30 cellular contexts compared by ENCODE assay signal in the genomic region with DNA sequence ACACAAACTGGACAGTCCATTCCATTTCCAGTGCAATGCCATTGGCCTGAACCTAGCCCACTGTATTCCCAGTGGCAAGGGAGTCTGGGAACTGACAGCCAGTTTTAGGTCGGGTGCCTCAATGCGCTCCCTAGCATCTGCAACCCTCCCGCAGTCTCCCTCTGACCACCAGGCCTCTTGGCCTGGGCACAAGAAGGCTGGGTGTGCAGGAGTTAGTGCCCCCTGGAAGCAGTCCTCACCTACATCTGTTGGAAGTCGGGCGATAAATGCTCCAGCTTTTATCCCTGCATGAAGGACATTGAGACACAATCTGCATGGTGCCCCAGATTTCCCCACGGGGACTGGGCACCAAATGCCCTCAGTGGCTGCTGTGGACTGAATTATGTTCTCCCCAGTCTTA. TPM values are rescaled to one million over a fixed set of nuclear protein-coding genes. Genes with fewer than 3 reads are reported as not detected.
DNase-seq lines count a peak whose midpoint lies in the region; ATAC-seq and TF ChIP-seq lines count a peak whose summit lies in the region.
"Had no signal": no experiment of that assay in that cellular context is flagged by ENCODE, and none has a peak within 500 bp of the region (broad histone marks: within the 10 kb centered on the region; RNA-seq: fewer than 3 reads in every experiment).

No MANE protein-coding gene starts in this region.

- no peaks in the 10 kb centered on the region for H3K79me2 ChIP-seq in MM.1S (ENCODE audit: low read length)

- no peak overlapping the region for H3K27ac Mint-ChIP-seq in mesothelial cell of epicardium
- H3K27ac Mint-ChIP-seq: activated CD4-positive, alpha-beta T cell treated with anti-CD3 and anti-CD28 coated beads, Interleukin-2, amount 10 ng/mL, durations not matched to agents 24 days and 14 days; activated T-helper 2 cell treated with anti-CD3 and anti-CD28 coated beads, Interferon-gamma antibody, Interleukin-2, Interleukin-4, amounts not matched to agents 10 μg/mL and 5 μg/mL and 100 μg/mL, durations not matched to agents 14 hours and 24 hours and 36 hours; brain; H9; T-helper 1 cell treated with Interleukin-12 subunit alpha and Interleukin-12 subunit beta and Interleukin-4 antibody, amounts not matched to agents 30 μg/mL and 1 μg/mL, for 36 hours had no signal

- no peak overlapping the region for H3K9ac ChIP-seq in MM.1S (ENCODE audit: low read length)

- H3K27ac ChIP-seq in left ventricle myocardium inferior (replicated peaks) (no peak overlapping the region), adrenal gland (no peak overlapping the region), upper lobe of right lung (no peak overlapping the region), MM.1S (ENCODE audit: low read length) (no peak overlapping the region)
- H3K27ac ChIP-seq: heart left ventricle, psoas muscle, SJCRH30 had no signal

- peak; percentile 61 for DNase-seq in cardiac septum (ENCODE audit: low spot score)
- no peak for DNase-seq in left ventricle myocardium inferior
- peak in 4 of 7 donors; percentile 2 to 40 (median 10) for DNase-seq in adrenal gland
- DNase-seq in mesothelial cell of epicardium (ENCODE audit: low spot score in 2 of 2, unreplicated experiment in 2 of 2): peak; percentile 5 to 11
- DNase-seq in upper lobe of right lung: peak; percentile 44
- DNase-seq in DMS53 (lab: John Stamatoyannopoulos, UW): no peak
- no peak for DNase-seq in NCI-H2029 (lab: John Stamatoyannopoulos, UW)
- no peak for DNase-seq in MM.1S
- DNase-seq: activated CD4-positive, alpha-beta T cell treated with anti-CD3 and anti-CD28 coated beads, Interleukin-2, amount 10 ng/mL, durations not matched to agents 24 days and 14 days; effector memory CD4-positive, alpha-beta T cell; erythroblast; Karpas-422; NCI-H1694; NCI-H2171 treated with DMSO at 0.1 percent for 48 hours; NCI-H526; SJCRH30; stimulated activated CD4-positive, alpha-beta T cell treated with anti-CD3 and anti-CD28 coated beads, Interleukin-2, amount 100 ng/mL, for 24 hours had no signal

- H3F3A ChIP-seq in MM.1S (ENCODE audit: insufficient read depth, low read length): no peaks in the 10 kb centered on the region

- H3K36me3 Mint-ChIP-seq in mesothelial cell of epicardium: no peaks in the 10 kb centered on the region
- H3K36me3 Mint-ChIP-seq: brain had no signal

- H3K4me1 ChIP-seq in left ventricle myocardium inferior (peaks cover 17% of the 10 kb centered on the region), adrenal gland (replicated peaks in 1 of 2) (no peaks in the 10 kb centered on the region), upper lobe of right lung (peaks cover 2% of the 10 kb centered on the region), MM.1S (ENCODE audit: low read length) (no peaks in the 10 kb centered on the region)
- H3K4me1 ChIP-seq: psoas muscle, SJCRH30 had no signal

- TF ChIP-seq CTCF in left ventricle myocardium inferior (IDR thresholded peaks at IDR 0.05; ENCODE audit: borderline replicate concordance): no peak
- no peak for TF ChIP-seq CTCF in adrenal gland (IDR thresholded peaks at IDR 0.05)
- no peak for TF ChIP-seq CTCF in mesothelial cell of epicardium (IDR thresholded peaks at IDR 0.05; ENCODE audit: unreplicated experiment)
- no peak for TF ChIP-seq CTCF in upper lobe of right lung (IDR thresholded peaks at IDR 0.05)
- no peak for TF ChIP-seq CTCF in MM.1S (IDR thresholded peaks at IDR 0.05; ENCODE audit: low read length)

- WGBS in adrenal gland, 4 donors: 80 to 95% (median 90%) methylated on average over 6 of the region's 6 CpGs

- H3K27me3 Mint-ChIP-seq in mesothelial cell of epicardium (ENCODE audit: low read depth): peaks cover 24% of the 10 kb centered on the region
- H3K27me3 Mint-ChIP-seq: activated CD4-positive, alpha-beta T cell treated with anti-CD3 and anti-CD28 coated beads, Interleukin-2, amount 10 ng/mL, durations not matched to agents 24 days and 14 days had no signal

- no peak overlapping the region for H3K4me3 Mint-ChIP-seq in mesothelial cell of epicardium
- H3K4me3 Mint-ChIP-seq: activated CD4-positive, alpha-beta T cell treated with anti-CD3 and anti-CD28 coated beads, Interleukin-2, amount 10 ng/mL, durations not matched to agents 24 days and 14 days; brain; H9; neural crest cell; T-helper 1 cell treated with Interleukin-12 subunit alpha and Interleukin-12 subunit beta and Interleukin-4 antibody, amounts not matched to agents 30 μg/mL and 1 μg/mL, for 36 hours had no signal

- H4K20me1 ChIP-seq in MM.1S (ENCODE audit: insufficient read depth, low read length): no peaks in the 10 kb centered on the region

- intact Hi-C loops in cardiac septum (cut with DNase I) (no loop called here), left ventricle myocardium inferior (cut with micrococcal nuclease) (no loop called here), adrenal gland (cut with DNase I) (no loop called here), upper lobe of right lung (cut with DNase I) (no loop called here)

- H3K9me3 ChIP-seq in left ventricle myocardium inferior (replicated peaks) (no peaks in the 10 kb centered on the region), adrenal gland (replicated peaks in 1 of 3) (no peaks in the 10 kb centered on the region), upper lobe of right lung (no peaks in the 10 kb centered on the region), MM.1S (replicated peaks; ENCODE audit: insufficient read depth, low read length) (no peaks in the 10 kb centered on the region)
- H3K9me3 ChIP-seq: heart left ventricle, psoas muscle, SJCRH30 had no signal

- H3K9me3 Mint-ChIP-seq in mesothelial cell of epicardium: no peaks in the 10 kb centered on the region
- H3K9me3 Mint-ChIP-seq: activated CD4-positive, alpha-beta T cell treated with anti-CD3 and anti-CD28 coated beads, Interleukin-2, amount 10 ng/mL, durations not matched to agents 24 days and 14 days; activated T-helper 2 cell treated with anti-CD3 and anti-CD28 coated beads, Interferon-gamma antibody, Interleukin-2, Interleukin-4, amounts not matched to agents 10 μg/mL and 5 μg/mL and 100 μg/mL, durations not matched to agents 14 hours and 24 hours and 36 hours; brain; H9; neural crest cell; T-helper 1 cell treated with Interleukin-12 subunit alpha and Interleukin-12 subunit beta and Interleukin-4 antibody, amounts not matched to agents 30 μg/mL and 1 μg/mL, for 36 hours had no signal

- H3K4me3 ChIP-seq in left ventricle myocardium inferior: no peak overlapping the region
- no peak overlapping the region for H3K4me3 ChIP-seq in adrenal gland
- H3K4me3 ChIP-seq in upper lobe of right lung: no peak overlapping the region
- H3K4me3 ChIP-seq in MM.1S (ENCODE audit: low read length): no peak overlapping the region
- H3K4me3 ChIP-seq: heart left ventricle, psoas muscle, SJCRH30 had no signal

- ATAC-seq in upper lobe of right lung: no peak
- ATAC-seq: heart left ventricle, Panc1, psoas muscle had no signal

- no peak overlapping the region for H2AFZ ChIP-seq in MM.1S (ENCODE audit: low read length)

- H3K4me2 ChIP-seq in MM.1S (ENCODE audit: low read depth, low read length): no peak overlapping the region

- no peaks in the 10 kb centered on the region for H3K9me2 ChIP-seq in MM.1S (replicated peaks; ENCODE audit: insufficient read depth, low read length)

- TF ChIP-seq POLR2A in adrenal gland (IDR thresholded peaks at IDR 0.05): no peak

- H3K4me1 Mint-ChIP-seq in mesothelial cell of epicardium: no peaks in the 10 kb centered on the region
- H3K4me1 Mint-ChIP-seq: activated CD4-positive, alpha-beta T cell treated with anti-CD3 and anti-CD28 coated beads, Interleukin-2, amount 10 ng/mL, durations not matched to agents 24 days and 14 days had no signal

- H3K27me3 ChIP-seq in left ventricle myocardium inferior (ENCODE audit: low read depth) (peaks cover 38% of the 10 kb centered on the region), adrenal gland (peaks cover 22% of the 10 kb centered on the region), upper lobe of right lung (peaks cover 20% of the 10 kb centered on the region), MM.1S (replicated peaks; ENCODE audit: insufficient read depth, low read length) (peaks cover 6% of the 10 kb centered on the region; the same call in 1 of the 2 replicates)

- H3K36me3 ChIP-seq in left ventricle myocardium inferior (no peaks in the 10 kb centered on the region), adrenal gland (replicated peaks in 1 of 2) (no peaks in the 10 kb centered on the region), upper lobe of right lung (no peaks in the 10 kb centered on the region), MM.1S (replicated peaks; ENCODE audit: insufficient read depth, low read length) (no peaks in the 10 kb centered on the region)
- H3K36me3 ChIP-seq: heart left ventricle, SJCRH30 had no signal

RNA-seq across cellular contexts. Expression of a gene that starts 12.7 kb away (rescaled TPM):
- not detected for total RNA-seq in cardiac septum
- not detected for total RNA-seq in left ventricle myocardium inferior
- not detected for total RNA-seq in adrenal gland
- polyA plus RNA-seq in adrenal gland: not detected
- total RNA-seq in mesothelial cell of epicardium: 0.22 to 0.38 TPM in 2 of 3 replicates, not detected in the other
- not detected for total RNA-seq in upper lobe of right lung
- total RNA-seq: activated CD4-positive, alpha-beta T cell treated with anti-CD3 and anti-CD28 coated beads, Interleukin-2, amount 10 ng/mL, durations not matched to agents 24 days and 14 days; activated T-helper 2 cell treated with anti-CD3 and anti-CD28 coated beads, Interferon-gamma antibody, Interleukin-2, Interleukin-4, amounts not matched to agents 10 μg/mL and 5 μg/mL and 100 μg/mL, durations not matched to agents 14 hours and 24 hours and 36 hours; fibroblast of villous mesenchyme; H9; heart left ventricle; lower leg skin; mucosa of gallbladder; neural crest cell; SJCRH30; temporal lobe had no signal
- polyA plus RNA-seq: heart left ventricle, psoas muscle had no signal

RNA-seq across cellular contexts. Expression of a gene that starts 22.1 kb away (rescaled TPM):
- total RNA-seq in cardiac septum (0.16 TPM), left ventricle myocardium inferior (0.11 TPM), adrenal gland (1 to 10 TPM in 4 of 8 donors, under 1 TPM in 4; 0.36 to 3.0 (median 1.2) TPM), mesothelial cell of epicardium (not detected in 3 replicates), upper lobe of right lung (0.64 TPM)
- under 1 TPM in 2 of 3 donors, not detected in 1; 0.67 to 0.80 TPM for polyA plus RNA-seq in adrenal gland
- total RNA-seq: activated CD4-positive, alpha-beta T cell treated with anti-CD3 and anti-CD28 coated beads, Interleukin-2, amount 10 ng/mL, durations not matched to agents 24 days and 14 days; activated T-helper 2 cell treated with anti-CD3 and anti-CD28 coated beads, Interferon-gamma antibody, Interleukin-2, Interleukin-4, amounts not matched to agents 10 μg/mL and 5 μg/mL and 100 μg/mL, durations not matched to agents 14 hours and 24 hours and 36 hours; fibroblast of villous mesenchyme; SJCRH30; skeletal muscle tissue; temporal lobe had no signal

RNA-seq across cellular contexts. Expression of a gene that starts 28.4 kb away (rescaled TPM):
- total RNA-seq in cardiac septum (not detected), left ventricle myocardium inferior (not detected), adrenal gland (under 1 TPM in 1 of 8 donors, not detected in 7; under 0.01 TPM), mesothelial cell of epicardium (0.11 to 0.13 TPM in 2 of 3 replicates, not detected in the other), upper lobe of right lung (not detected)
- under 1 TPM in 2 of 3 donors, not detected in 1; 0.03 to 0.04 TPM for polyA plus RNA-seq in adrenal gland
- total RNA-seq: activated CD4-positive, alpha-beta T cell treated with anti-CD3 and anti-CD28 coated beads, Interleukin-2, amount 10 ng/mL, durations not matched to agents 24 days and 14 days; activated T-helper 2 cell treated with anti-CD3 and anti-CD28 coated beads, Interferon-gamma antibody, Interleukin-2, Interleukin-4, amounts not matched to agents 10 μg/mL and 5 μg/mL and 100 μg/mL, durations not matched to agents 14 hours and 24 hours and 36 hours; fibroblast of villous mesenchyme; H9; heart left ventricle; lower leg skin; neural crest cell; SJCRH30; skeletal muscle tissue; temporal lobe had no signal
- polyA plus RNA-seq: heart left ventricle had no signal

Comparison
In these comparisons a context has a peak if more than half of its experiments do, and no peak if none do; other contexts are left out.
1. DNase-seq: peak in cardiac septum (single experiment), adrenal gland (4 of 7), mesothelial cell of epicardium (2 of 2) and upper lobe of right lung (single experiment); none in left ventricle myocardium inferior (single experiment), DMS53 (single experiment), NCI-H2029 (single experiment) and MM.1S (single experiment).